In genomic region chr14:43247877-43248276, GRCh38 we compare ENCODE assay signal across 33 cellular contexts.
"Had no signal": no experiment of that assay in that cellular context is flagged by ENCODE, and none has a peak within 500 bp of the region (broad histone marks: within the 10 kb centered on the region; RNA-seq: fewer than 3 reads in every experiment).

No MANE protein-coding gene starts in this region.

- H3K36me3 ChIP-seq: adrenal gland, ascending aorta, brain microvascular endothelial cell, breast epithelium, cardiac muscle cell had no signal

- FAIRE-seq: astrocyte, bronchial epithelial cell had no signal

- H3K27me3 ChIP-seq: adrenal gland, ascending aorta, body of pancreas, brain microvascular endothelial cell, breast epithelium, cardiac muscle cell had no signal

- ATAC-seq: activated naive CD4-positive, alpha-beta T cell treated with anti-CD3 and anti-CD28 coated beads, Interleukin-2, amount 50 U/mL, for 72 hours; activated naive CD8-positive, alpha-beta T cell treated with anti-CD3 and anti-CD28 coated beads, Interleukin-2, amount 50 U/mL, for 24 hours; activated T-cell treated with anti-CD3 and anti-CD28 coated beads, Interleukin-2, amount 50 U/mL, for 4 hours; activated T-cell treated with anti-CD3 and anti-CD28 coated beads, Interleukin-2, amount 50 U/mL, for 72 hours; activated T-helper 17 cell treated with anti-CD3 and anti-CD28 coated beads, Interleukin-2, amount 50 U/mL, for 72 hours; body of pancreas had no signal

- H3K4me1 ChIP-seq: adrenal gland, ascending aorta, body of pancreas, breast epithelium had no signal

- DNase-seq: activated effector memory CD4-positive, alpha-beta T cell treated with anti-CD3 and anti-CD28 coated beads, Interleukin-2, amount 50 U/mL, for 16 hours; activated effector memory CD4-positive, alpha-beta T cell treated with Interleukin-2 at 50 U/mL for 16 hours; activated gamma-delta T cell; activated gamma-delta T cell treated with Interleukin-2 at 50 U/mL for 16 hours; activated naive CD4-positive, alpha-beta T cell; activated naive CD4-positive, alpha-beta T cell treated with anti-CD3 and anti-CD28 coated beads for 36 hours; activated naive CD4-positive, alpha-beta T cell treated with anti-CD3 and anti-CD28 coated beads, Interleukin-2, amount 10 ng/mL, durations not matched to agents 7 days and 5 days; activated naive CD4-positive, alpha-beta T cell treated with anti-CD3 and anti-CD28 coated beads, Interleukin-2, amount 50 U/mL, for 16 hours; activated naive CD4-positive, alpha-beta T cell treated with Interleukin-2 at 50 U/mL for 16 hours; activated naive CD8-positive, alpha-beta T cell treated with anti-CD3 and anti-CD28 coated beads for 36 hours; activated naive CD8-positive, alpha-beta T cell treated with anti-CD3 and anti-CD28 coated beads, Interleukin-2, amount 10 ng/mL, durations not matched to agents 7 days and 5 days; activated naive CD8-positive, alpha-beta T cell treated with anti-CD3 and anti-CD28 coated beads, Interleukin-2, amount 50 U/mL, for 24 hours; activated T-cell treated with anti-CD3 and anti-CD28 coated beads, Interleukin-2, amount 50 U/mL, for 24 hours; activated T-cell treated with anti-CD3 and anti-CD28 coated beads, Interleukin-2, amount 50 U/mL, for 4 hours; activated T-cell treated with anti-CD3 and anti-CD28 coated beads, Interleukin-2, amount 50 U/mL, for 48 hours; activated T-cell treated with anti-CD3 and anti-CD28 coated beads, Interleukin-2, amount 50 U/mL, for 72 hours; adrenal gland; amniotic stem cell; amygdala; anterior cingulate cortex; aorta; body of pancreas; brain microvascular endothelial cell; caudate nucleus; central memory CD4-positive, alpha-beta T cell; cerebellar nuclear complex had no signal

- H3K4me3 ChIP-seq: adrenal gland, ascending aorta, body of pancreas, breast epithelium, cardiac muscle cell had no signal

- H3K27ac ChIP-seq: adrenal gland, ascending aorta, body of pancreas, brain microvascular endothelial cell, breast epithelium, cardiac muscle cell had no signal

- H3K9me3 ChIP-seq: adrenal gland, ascending aorta, body of pancreas, breast epithelium had no signal
